In the genomic region with DNA sequence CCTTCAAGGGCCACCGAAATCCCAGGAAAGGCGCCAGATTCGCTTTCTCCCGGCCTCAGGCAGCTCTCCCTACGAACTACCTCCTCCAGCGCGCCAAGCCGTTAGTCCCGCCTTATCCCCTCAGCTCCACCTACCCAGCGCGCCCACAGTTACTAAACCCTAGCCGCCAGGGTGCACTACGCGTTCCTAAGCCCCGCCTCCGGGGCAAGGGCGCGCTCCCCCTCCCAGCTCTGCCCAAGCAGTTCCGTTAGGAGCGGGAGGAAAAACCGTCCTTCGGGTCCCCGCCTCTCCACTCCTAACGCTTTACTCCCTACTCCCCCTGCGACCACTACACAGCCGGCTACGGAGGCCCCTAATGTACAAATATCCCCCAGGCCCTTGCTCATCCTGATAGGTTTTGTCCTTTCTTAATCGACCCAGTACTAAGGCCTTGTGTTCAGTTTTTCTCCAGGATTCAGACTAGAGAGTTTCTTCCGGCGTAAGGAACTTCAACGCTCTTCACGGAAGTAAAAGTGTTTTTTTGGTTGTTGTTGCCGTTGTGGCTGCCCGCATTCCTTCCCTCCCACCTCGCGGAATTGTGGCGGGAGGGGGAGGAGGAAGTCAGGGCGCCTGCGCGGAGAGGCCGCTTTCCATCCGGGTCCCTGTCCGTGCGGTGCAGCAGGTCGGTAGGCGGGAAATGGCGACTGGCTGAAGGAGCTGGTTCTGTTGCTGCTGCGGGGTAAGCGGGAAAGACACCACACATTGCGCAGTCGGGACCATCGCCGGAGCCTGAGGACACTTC, we compare ENCODE assay signal across 8 cellular contexts. TPM values are rescaled to one million over a fixed set of nuclear protein-coding genes. Genes with fewer than 3 reads are reported as not detected.
DNase-seq lines count a peak whose midpoint lies in the region; ATAC-seq and TF ChIP-seq lines count a peak whose summit lies in the region.

A gene (plus strand): TSS at position 655 of the 781 bp plus-strand sequence. CDS start 31,386 bp downstream, outside the sequence.

- no peaks in the 10 kb centered on the region for H3K36me3 ChIP-seq in parathyroid adenoma (ENCODE audit: control insufficient read depth, insufficient read depth, low read length)
- peaks cover 0 to 6% (median 0%) of the 10 kb centered on the region in 3 donors for H3K36me3 ChIP-seq in tibial nerve

- DNase-seq in NCI-H1417 treated with DMSO at 0.1 percent for 48 hours (lab: John Stamatoyannopoulos, UW): peak; percentile 99
- peak; percentile 96 for DNase-seq in SW480 (ENCODE audit: low spot score)
- peak; percentile 95 for DNase-seq in activated naive CD8-positive, alpha-beta T cell treated with anti-CD3 and anti-CD28 coated beads, Interleukin-2, amount 50 U/mL, for 24 hours
- peak; percentile 99 for DNase-seq in Right ventricle myocardium superior
- peak; percentile 92 to 93 for DNase-seq in tibial nerve (ENCODE audit: low spot score in 2 of 2)

- peak; percentile 51 to 89 for TF ChIP-seq EP300 in tibial nerve (IDR thresholded peaks at IDR 0.05)

- H3K79me2 ChIP-seq in parathyroid adenoma: peaks cover 21% of the 10 kb centered on the region

- H3K4me3 ChIP-seq in GM12875 (ENCODE audit: low read depth, low read length) (peak within 1 kb of the TSS; percentile 81), parathyroid adenoma (ENCODE audit: low read depth, low read length) (peak within 1 kb of the TSS; percentile 76), tibial nerve (peak within 1 kb of the TSS; percentile 78 to 93 (median 84))

- H3K4me1 Mint-ChIP-seq in activated naive CD8-positive, alpha-beta T cell treated with anti-CD3 and anti-CD28 coated beads, Interleukin-2, amount 50 U/mL, for 24 hours: peaks cover 49% of the 10 kb centered on the region

- peak within 1 kb of the TSS; percentile 92 for H3K4me3 Mint-ChIP-seq in activated naive CD8-positive, alpha-beta T cell treated with anti-CD3 and anti-CD28 coated beads, Interleukin-2, amount 50 U/mL, for 24 hours

- peak within 1 kb of the TSS; percentile 61 for H3K9ac ChIP-seq in parathyroid adenoma

- H3K27me3 Mint-ChIP-seq in activated naive CD8-positive, alpha-beta T cell treated with anti-CD3 and anti-CD28 coated beads, Interleukin-2, amount 50 U/mL, for 24 hours: peaks cover 4% of the 10 kb centered on the region

- ATAC-seq in HG02798 (IDR thresholded peaks at IDR 0.05; ENCODE audit: poor library complexity, unreplicated experiment): peak; percentile 96
- peak; percentile 98 for ATAC-seq in activated naive CD8-positive, alpha-beta T cell treated with anti-CD3 and anti-CD28 coated beads, Interleukin-2, amount 50 U/mL, for 24 hours
- peak; percentile 98 for ATAC-seq in Right ventricle myocardium superior (ENCODE audit: poor library complexity)

- H3K36me3 Mint-ChIP-seq in activated naive CD8-positive, alpha-beta T cell treated with anti-CD3 and anti-CD28 coated beads, Interleukin-2, amount 50 U/mL, for 24 hours (ENCODE audit: low read depth): peaks cover 13% of the 10 kb centered on the region

- H3K9me3 ChIP-seq in parathyroid adenoma (ENCODE audit: control insufficient read depth, low read length) (no peaks in the 10 kb centered on the region), tibial nerve (no peaks in the 10 kb centered on the region)

- peak in 1 of 2 donors; percentile 42 for TF ChIP-seq POLR2A in tibial nerve (IDR thresholded peaks at IDR 0.05)

- H2AFZ ChIP-seq in parathyroid adenoma: peak within 1 kb of the TSS; percentile 91

- TF ChIP-seq CTCF in GM12875 (IDR thresholded peaks at IDR 0.05; ENCODE audit: borderline replicate concordance, insufficient read depth, low read depth, low read length) (peak; percentile 29; the same call in 1 of the 2 replicates), parathyroid adenoma (IDR thresholded peaks at IDR 0.05) (peak; percentile 25), tibial nerve (IDR thresholded peaks at IDR 0.05) (peak in 4 of 5 experiments; percentile 15 to 58 (median 37))

- peak within 1 kb of the TSS; percentile 71 for H3K4me2 ChIP-seq in parathyroid adenoma (ENCODE audit: low read length)

- 0 to 1% methylated on average over 48 to 53 of the region's 53 CpGs for WGBS in tibial nerve, 2 donors

- no peaks in the 10 kb centered on the region for H3K4me1 ChIP-seq in parathyroid adenoma
- H3K4me1 ChIP-seq in tibial nerve: peaks cover 0 to 48% (median 22%) of the 10 kb centered on the region in 4 donors

- H3K27ac ChIP-seq in parathyroid adenoma (peak within 1 kb of the TSS; percentile 97), tibial nerve (peak within 1 kb of the TSS; percentile 95 to 97 (median 96))

- H3K27me3 ChIP-seq in parathyroid adenoma (ENCODE audit: control insufficient read depth, insufficient read depth, low read length) (no peaks in the 10 kb centered on the region), tibial nerve (no peaks in the 10 kb centered on the region)

- peak within 1 kb of the TSS; percentile 99 for H3K27ac Mint-ChIP-seq in activated naive CD8-positive, alpha-beta T cell treated with anti-CD3 and anti-CD28 coated beads, Interleukin-2, amount 50 U/mL, for 24 hours

- intact Hi-C loops in Right ventricle myocardium superior (cut with DNase I): no loop called here

- no peaks in the 10 kb centered on the region for H3K9me3 Mint-ChIP-seq in activated naive CD8-positive, alpha-beta T cell treated with anti-CD3 and anti-CD28 coated beads, Interleukin-2, amount 50 U/mL, for 24 hours

RNA-seq across cellular contexts. Expression of the gene that starts here (rescaled TPM):
- 16.6 TPM for total RNA-seq in Right ventricle myocardium superior
- total RNA-seq in tibial nerve: 10 to 100 TPM; 35.2 to 52.2 (median 44.4) TPM

Comparison
In these comparisons a context has a peak if more than half of its experiments do, and no peak if none do; other contexts are left out.
1. Peak in every context shown above with its lines: DNase-seq, ATAC-seq, H3K4me3 ChIP-seq and H3K27ac ChIP-seq.